In the genomic region with DNA sequence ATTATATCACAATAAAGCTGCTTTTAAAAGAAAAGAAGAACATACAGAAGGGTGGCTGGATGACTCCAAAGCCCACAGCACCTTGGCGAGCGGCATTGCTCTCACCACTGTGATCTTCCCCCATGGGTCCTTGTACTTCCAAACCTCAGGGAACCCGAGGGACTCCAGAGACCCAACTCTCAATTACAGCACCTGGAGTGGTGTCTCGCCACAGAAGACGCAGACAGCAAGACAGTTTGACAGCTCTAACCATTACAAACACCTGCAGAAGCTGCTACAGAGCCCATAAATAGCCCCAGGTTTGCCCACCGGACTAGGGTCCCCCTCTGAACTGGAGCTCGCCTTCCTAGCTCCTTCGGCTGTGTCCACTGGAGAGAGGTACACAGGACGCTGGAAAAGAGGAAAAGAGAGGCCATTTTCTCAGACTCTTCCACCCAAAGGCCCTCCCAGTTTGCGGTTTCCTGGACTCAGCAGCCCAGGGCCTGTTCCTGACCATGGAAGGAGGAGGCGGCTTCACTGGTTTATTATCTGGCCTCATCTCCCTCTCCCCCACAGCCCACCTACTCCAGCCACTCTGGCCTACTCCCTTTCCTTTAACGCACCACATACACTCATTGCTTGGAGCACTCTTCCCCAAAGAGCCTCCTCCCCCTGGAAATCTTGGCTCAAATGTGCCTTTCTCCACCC, we compare ENCODE assay signal across 12 cellular contexts. TPM values are rescaled to one million over a fixed set of nuclear protein-coding genes. Genes with fewer than 3 reads are reported as not detected.
DNase-seq lines count a peak whose midpoint lies in the region; ATAC-seq, FAIRE-seq and TF ChIP-seq lines count a peak whose summit lies in the region.
"Had no signal": no experiment of that assay in that cellular context is flagged by ENCODE, and none has a peak within 500 bp of the region (broad histone marks: within the 10 kb centered on the region; RNA-seq: fewer than 3 reads in every experiment).

No MANE protein-coding gene starts in this region.

- intact Hi-C loops in Calu3 (cut with micrococcal nuclease; ENCODE audit: unreplicated experiment) = loop anchor here (2.0 kb wide), 2 partner anchors 44 to 76 kb away; no protein-coding TSS in a partner anchor

- H3K9me3 Mint-ChIP-seq in Calu3 (ENCODE audit: low read depth, unreplicated experiment) = no peaks in the 10 kb centered on the region
- no peaks in the 10 kb centered on the region for H3K9me3 Mint-ChIP-seq in astrocyte (ENCODE audit: unreplicated experiment)
- no peaks in the 10 kb centered on the region for H3K9me3 Mint-ChIP-seq in neural crest cell

- no peaks in the 10 kb centered on the region for H4K20me1 ChIP-seq in astrocyte (ENCODE audit: insufficient read depth, low read length)

- no peak for DNase-seq in Calu3
- DNase-seq in astrocyte (ENCODE audit: low read depth) = no peak
- DNase-seq in neural crest cell (ENCODE audit: low read depth, low spot score) = no peak
- DNase-seq in activated CD4-positive, CD25-positive, alpha-beta regulatory T cell treated with anti-CD3 and anti-CD28 coated beads, Interleukin-2, amount 50 U/mL, for 72 hours = no peak
- no peak for DNase-seq in NCI-H1092 (lab: John Stamatoyannopoulos, UW)
- DNase-seq: Kasumi-1; stimulated activated CD4-positive, alpha-beta T cell treated with anti-CD3 and anti-CD28 coated beads, Interleukin-4, amount 100 ng/mL, for 24 hours had no signal

- 0 out of 2 replicates have a peak, but pooled peaks cover 3% of the 10 kb centered on the region for H3K4me1 ChIP-seq in HEK293 (ENCODE audit: control insufficient read depth, insufficient read depth, low read length)
- H3K4me1 ChIP-seq in astrocyte (ENCODE audit: insufficient read depth, low read length) = peaks cover 2% of the 10 kb centered on the region

- H3K27ac ChIP-seq in HEK293 (ENCODE audit: extremely low read depth, low read depth, low read length) = no peak overlapping the region
- H3K27ac ChIP-seq in astrocyte (ENCODE audit: low read depth, low read length) = no peak overlapping the region
- H3K27ac ChIP-seq: cardiac muscle cell, epithelial cell of prostate had no signal

- peaks cover 18% of the 10 kb centered on the region for H3K27me3 ChIP-seq in astrocyte (ENCODE audit: insufficient read depth, low read length)

- H3K9me3 ChIP-seq in HEK293 (ENCODE audit: control insufficient read depth, insufficient read depth, low read depth, low read length) = no peaks in the 10 kb centered on the region
- H3K9me3 ChIP-seq in astrocyte (ENCODE audit: insufficient read depth, low read depth, low read length) = no peaks in the 10 kb centered on the region
- H3K9me3 ChIP-seq: Caco-2 had no signal

- no peak overlapping the region for H3K4me3 ChIP-seq in HEK293 (ENCODE audit: low read depth, low read length)
- no peak overlapping the region for H3K4me3 ChIP-seq in astrocyte (ENCODE audit: insufficient read depth, low read depth, low read length)
- H3K4me3 ChIP-seq: cardiac muscle cell had no signal

- no peak for ATAC-seq in GM21360 (IDR thresholded peaks at IDR 0.05; ENCODE audit: unreplicated experiment)

- H3K27me3 Mint-ChIP-seq in Calu3 (ENCODE audit: unreplicated experiment) = no peaks in the 10 kb centered on the region
- H3K27me3 Mint-ChIP-seq in astrocyte (ENCODE audit: low read depth, unreplicated experiment) = peaks cover 45% of the 10 kb centered on the region
- peaks cover 21% of the 10 kb centered on the region for H3K27me3 Mint-ChIP-seq in neural crest cell (ENCODE audit: low read depth)

- no peak overlapping the region for H2AFZ ChIP-seq in astrocyte (ENCODE audit: low read depth, low read length)

- POLR2A ChIA-PET in HEK293 (lab: Yijun Ruan, JAX) = interaction anchor here (0.5 kb wide), 1 partner anchor 107 kb away, joined by 5 read pairs; no protein-coding TSS in a partner anchor

- H3K36me3 Mint-ChIP-seq in Calu3 (ENCODE audit: insufficient read depth, unreplicated experiment) (peaks cover 26% of the 10 kb centered on the region), astrocyte (ENCODE audit: low read depth, unreplicated experiment) (peaks cover 4% of the 10 kb centered on the region), neural crest cell (ENCODE audit: low read depth) (no peaks in the 10 kb centered on the region)

- H3K9ac ChIP-seq in astrocyte (ENCODE audit: low read length) = no peak overlapping the region

- H3K27ac Mint-ChIP-seq in Calu3 (ENCODE audit: unreplicated experiment) (peak overlapping the region; percentile 53), astrocyte (ENCODE audit: unreplicated experiment) (no peak overlapping the region), neural crest cell (ENCODE audit: unreplicated experiment) (no peak overlapping the region)

- CTCF ChIA-PET in Calu3 (lab: Charles Lee) = interaction anchor here (0.6 to 2.0 kb wide), 3 partner anchors 10 to 78 kb away, joined by 3 to 11 read pairs (median 10); no protein-coding TSS in a partner anchor
- CTCF ChIA-PET in HEK293 (lab: Yijun Ruan, JAX) = interaction anchor here (0.5 to 1.4 kb wide), 3 partner anchors 46 to 183 kb away, joined by 3 to 7 read pairs (median 3); no protein-coding TSS in a partner anchor

- H3K4me1 Mint-ChIP-seq in Calu3 (ENCODE audit: low read depth, unreplicated experiment) (peaks cover 32% of the 10 kb centered on the region), astrocyte (ENCODE audit: low read depth, unreplicated experiment) (peaks cover 5% of the 10 kb centered on the region), neural crest cell (peaks cover 12% of the 10 kb centered on the region)

- H3K4me2 ChIP-seq in astrocyte (ENCODE audit: low read length) = no peak overlapping the region

- H3K79me2 ChIP-seq in astrocyte (ENCODE audit: insufficient read depth, low read length) = no peaks in the 10 kb centered on the region

- no peak for FAIRE-seq in astrocyte (lab: Jason Lieb, UNC)

- BruUV-seq in Calu3 (replicated peaks; lab: Mats Ljungman, UMichigan) = no TSS peak

- H3K36me3 ChIP-seq in HEK293 (ENCODE audit: control insufficient read depth in 2 of 2, insufficient read depth in 1 of 2, low read length in 2 of 2) (no peaks in the 10 kb centered on the region), astrocyte (ENCODE audit: insufficient read depth, low read length) (no peaks in the 10 kb centered on the region)
- H3K36me3 ChIP-seq: cardiac muscle cell had no signal

- H3K4me3 Mint-ChIP-seq in Calu3 (ENCODE audit: low read depth, unreplicated experiment) (peak overlapping the region; percentile 83), astrocyte (ENCODE audit: unreplicated experiment) (peak overlapping the region; percentile 77), neural crest cell (peak overlapping the region; percentile 5)

- TF ChIP-seq CTCF in Calu3 (IDR thresholded peaks at IDR 0.05; ENCODE audit: unreplicated experiment) (no peak), HEK293 (tag by site-specific recombination; IDR thresholded peaks at IDR 0.05) (no peak), astrocyte (IDR thresholded peaks at IDR 0.05; ENCODE audit: insufficient read depth, low read depth, low read length) (no peak), neural crest cell (conservative IDR thresholded peaks at IDR 0.05) (no peak)

TF ChIP-seq in HEK293, 187 proteins besides CTCF, POLR2A, EP300 and RAD21 (continues in another document):
- TF ChIP-seq, protein P1, sequence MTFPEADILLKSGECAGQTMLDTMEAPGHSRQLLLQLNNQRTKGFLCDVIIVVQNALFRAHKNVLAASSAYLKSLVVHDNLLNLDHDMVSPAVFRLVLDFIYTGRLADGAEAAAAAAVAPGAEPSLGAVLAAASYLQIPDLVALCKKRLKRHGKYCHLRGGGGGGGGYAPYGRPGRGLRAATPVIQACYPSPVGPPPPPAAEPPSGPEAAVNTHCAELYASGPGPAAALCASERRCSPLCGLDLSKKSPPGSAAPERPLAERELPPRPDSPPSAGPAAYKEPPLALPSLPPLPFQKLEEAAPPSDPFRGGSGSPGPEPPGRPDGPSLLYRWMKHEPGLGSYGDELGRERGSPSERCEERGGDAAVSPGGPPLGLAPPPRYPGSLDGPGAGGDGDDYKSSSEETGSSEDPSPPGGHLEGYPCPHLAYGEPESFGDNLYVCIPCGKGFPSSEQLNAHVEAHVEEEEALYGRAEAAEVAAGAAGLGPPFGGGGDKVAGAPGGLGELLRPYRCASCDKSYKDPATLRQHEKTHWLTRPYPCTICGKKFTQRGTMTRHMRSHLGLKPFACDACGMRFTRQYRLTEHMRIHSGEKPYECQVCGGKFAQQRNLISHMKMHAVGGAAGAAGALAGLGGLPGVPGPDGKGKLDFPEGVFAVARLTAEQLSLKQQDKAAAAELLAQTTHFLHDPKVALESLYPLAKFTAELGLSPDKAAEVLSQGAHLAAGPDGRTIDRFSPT (tag by site-specific recombination; IDR thresholded peaks at IDR 0.05) = no peak
- peak; percentile 90 for TF ChIP-seq ZFHX2 (tag by site-specific recombination; conservative IDR thresholded peaks at IDR 0.05)
- no peak for TF ChIP-seq OVOL3 (tag by site-specific recombination; IDR thresholded peaks at IDR 0.05)
- TF ChIP-seq SCRT1 (tag by site-specific recombination; IDR thresholded peaks at IDR 0.05; ENCODE audit: borderline replicate concordance) = no peak
- peak; percentile 91 for TF ChIP-seq EGR2 (tag by site-specific recombination; IDR thresholded peaks at IDR 0.05; ENCODE audit: low read depth)
- no peak for TF ChIP-seq ZNF624 (tag by site-specific recombination; IDR thresholded peaks at IDR 0.05)
- no peak for TF ChIP-seq ZNF548 (tag by site-specific recombination; IDR thresholded peaks at IDR 0.05)
- TF ChIP-seq ZFP69B (tag by site-specific recombination; IDR thresholded peaks at IDR 0.05) = no peak
- TF ChIP-seq ZNF391 (tag by site-specific recombination; IDR thresholded peaks at IDR 0.05; ENCODE audit: borderline replicate concordance, low read depth) = no peak
- TF ChIP-seq ZBTB17 (tag by site-specific recombination; IDR thresholded peaks at IDR 0.05) = no peak
- no peak for TF ChIP-seq ZNF174 (tag by site-specific recombination; IDR thresholded peaks at IDR 0.05)
- TF ChIP-seq, protein P2, sequence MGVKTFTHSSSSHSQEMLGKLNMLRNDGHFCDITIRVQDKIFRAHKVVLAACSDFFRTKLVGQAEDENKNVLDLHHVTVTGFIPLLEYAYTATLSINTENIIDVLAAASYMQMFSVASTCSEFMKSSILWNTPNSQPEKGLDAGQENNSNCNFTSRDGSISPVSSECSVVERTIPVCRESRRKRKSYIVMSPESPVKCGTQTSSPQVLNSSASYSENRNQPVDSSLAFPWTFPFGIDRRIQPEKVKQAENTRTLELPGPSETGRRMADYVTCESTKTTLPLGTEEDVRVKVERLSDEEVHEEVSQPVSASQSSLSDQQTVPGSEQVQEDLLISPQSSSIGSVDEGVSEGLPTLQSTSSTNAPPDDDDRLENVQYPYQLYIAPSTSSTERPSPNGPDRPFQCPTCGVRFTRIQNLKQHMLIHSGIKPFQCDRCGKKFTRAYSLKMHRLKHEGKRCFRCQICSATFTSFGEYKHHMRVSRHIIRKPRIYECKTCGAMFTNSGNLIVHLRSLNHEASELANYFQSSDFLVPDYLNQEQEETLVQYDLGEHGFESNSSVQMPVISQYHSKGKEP (tag by site-specific recombination; IDR thresholded peaks at IDR 0.05) = no peak
- TF ChIP-seq ZNF341 (tag by site-specific recombination; IDR thresholded peaks at IDR 0.05; ENCODE audit: low read depth) = peak; percentile 44; the same call in 1 of the 2 replicates

RNA-seq across cellular contexts. Expression of a gene that starts 1.9 kb away (rescaled TPM):
- total RNA-seq in Calu3 (2022) (114 and 117 TPM in 2 replicates), astrocyte (6.7 and 9.3 TPM in 2 replicates), neural crest cell (0.73 and 1.3 TPM in 2 replicates)

Comparison
In these comparisons a context has a peak if more than half of its experiments do, and no peak if none do; other contexts are left out.
1. H3K4me3 Mint-ChIP-seq: peak in every context shown above with its lines; median percentile 83 in Calu3; 77 in astrocyte; 5 in neural crest cell.
2. RNA of a gene that starts 1.9 kb away (total RNA-seq): 114 to 117 TPM in Calu3; 6.7 to 9.3 TPM in astrocyte and 0.73 to 1.3 TPM in neural crest cell; every median in the first group is over 10 times any median in the second.